11 cellular contexts compared by ENCODE assay signal in genomic region chr1:41803656-41804055, GRCh38.
A peak's percentile ranks its signal among the peaks of the same experiment; 100 is the strongest.
DNase-seq lines count a peak whose midpoint lies in the region; ATAC-seq and TF ChIP-seq lines count a peak whose summit lies in the region.
"Had no signal": no experiment of that assay in that cellular context is flagged by ENCODE, and none has a peak within 500 bp of the region (broad histone marks: within the 10 kb centered on the region; RNA-seq: fewer than 3 reads in every experiment).

No MANE protein-coding gene starts in this region.

- peak overlapping the region; percentile 61 for H3K4me3 Mint-ChIP-seq in CD8-positive, alpha-beta T cell
- H3K4me3 Mint-ChIP-seq in neural crest cell: no peak overlapping the region

- H3K79me2 ChIP-seq in hepatocyte: no peaks in the 10 kb centered on the region

- H3K36me3 Mint-ChIP-seq in CD8-positive, alpha-beta T cell: no peaks in the 10 kb centered on the region
- H3K36me3 Mint-ChIP-seq in neural crest cell (ENCODE audit: low read depth): no peaks in the 10 kb centered on the region

- ATAC-seq in CD8-positive, alpha-beta T cell: no peak
- ATAC-seq in Right ventricle myocardium inferior: no peak

- no peak for DNase-seq in CD8-positive, alpha-beta T cell
- DNase-seq in NB4 (ENCODE audit: low read depth): peak; percentile 30
- DNase-seq in breast epithelium (ENCODE audit: low spot score in 2 of 2): peak in 1 of 2 donors; percentile 30
- no peak for DNase-seq in neural crest cell (ENCODE audit: low read depth, low spot score)
- no peak for DNase-seq in H4 (ENCODE audit: low spot score)
- DNase-seq in hepatocyte (ENCODE audit: low spot score): no peak
- DNase-seq in Right ventricle myocardium inferior (ENCODE audit: missing footprints): no peak
- DNase-seq in 8988T: no peak
- DNase-seq: amniotic stem cell, GOT3, SJCRH30 had no signal

- H3K9me2 ChIP-seq in hepatocyte (replicated peaks; ENCODE audit: insufficient read depth): no peaks in the 10 kb centered on the region

- peaks cover 86% of the 10 kb centered on the region for H3K4me1 ChIP-seq in CD8-positive, alpha-beta T cell (ENCODE audit: insufficient read depth, low read length)
- H3K4me1 ChIP-seq in breast epithelium (peaks cover 0 to 9% of the 10 kb centered on the region in 2 donors), hepatocyte (ENCODE audit: insufficient read depth) (no peaks in the 10 kb centered on the region)
- H3K4me1 ChIP-seq: SJCRH30 had no signal

- TF ChIP-seq CTCF in CD8-positive, alpha-beta T cell (IDR thresholded peaks at IDR 0.05): no peak
- TF ChIP-seq CTCF in NB4 (IDR thresholded peaks at IDR 0.05; ENCODE audit: low read depth, low read length) (no peak), breast epithelium (IDR thresholded peaks at IDR 0.05) (no peak), neural crest cell (conservative IDR thresholded peaks at IDR 0.05) (no peak), hepatocyte (IDR thresholded peaks at IDR 0.05; ENCODE audit: poor library complexity) (no peak)

- CTCF ChIA-PET in CD8-positive, alpha-beta T cell (lab: Charles Lee): interaction anchor here (1.0 to 3.2 kb wide), 5 partner anchors 8 to 229 kb away, joined by 3 to 12 read pairs (median 3); no protein-coding TSS in a partner anchor

- H3K9me3 ChIP-seq in CD8-positive, alpha-beta T cell (ENCODE audit: low read length): no peaks in the 10 kb centered on the region
- H3K9me3 ChIP-seq in breast epithelium (no peaks in the 10 kb centered on the region), hepatocyte (ENCODE audit: low read depth) (no peaks in the 10 kb centered on the region)
- H3K9me3 ChIP-seq: SJCRH30 had no signal

- TF ChIP-seq POLR2A in NB4 (IDR thresholded peaks at IDR 0.05; ENCODE audit: extremely low read depth, insufficient read length) (no peak), breast epithelium (IDR thresholded peaks at IDR 0.05) (no peak)

- H4K20me1 ChIP-seq in hepatocyte (ENCODE audit: insufficient read depth, poor library complexity, severe bottlenecking): no peaks in the 10 kb centered on the region

- H3K4me1 Mint-ChIP-seq in CD8-positive, alpha-beta T cell (ENCODE audit: low read depth): peaks cover 90% of the 10 kb centered on the region
- H3K4me1 Mint-ChIP-seq in neural crest cell: no peaks in the 10 kb centered on the region

- no peak overlapping the region for H3K4me2 ChIP-seq in hepatocyte

- no peak overlapping the region for H2AFZ ChIP-seq in hepatocyte

- H3K27ac ChIP-seq in CD8-positive, alpha-beta T cell (ENCODE audit: low read depth, low read length): peak overlapping the region; percentile 26
- peak overlapping the region; percentile 75 to 87 for H3K27ac ChIP-seq in breast epithelium
- no peak overlapping the region for H3K27ac ChIP-seq in hepatocyte
- H3K27ac ChIP-seq: SJCRH30 had no signal

- no peaks in the 10 kb centered on the region for H3K27me3 ChIP-seq in CD8-positive, alpha-beta T cell (ENCODE audit: insufficient read depth, low read length)
- H3K27me3 ChIP-seq in breast epithelium (no peaks in the 10 kb centered on the region), hepatocyte (no peaks in the 10 kb centered on the region)
- H3K27me3 ChIP-seq: SJCRH30 had no signal

- peak overlapping the region; percentile 94 for H3K27ac Mint-ChIP-seq in CD8-positive, alpha-beta T cell
- H3K27ac Mint-ChIP-seq in neural crest cell (ENCODE audit: unreplicated experiment): peak overlapping the region; percentile 85

- POLR2A ChIA-PET in CD8-positive, alpha-beta T cell (lab: Charles Lee): interaction anchor here (1.2 to 1.4 kb wide), 2 partner anchors 14 to 82 kb away, joined by 4 to 6 read pairs; no protein-coding TSS in a partner anchor

- no peaks in the 10 kb centered on the region for H3K27me3 Mint-ChIP-seq in CD8-positive, alpha-beta T cell (ENCODE audit: low read depth)
- no peaks in the 10 kb centered on the region for H3K27me3 Mint-ChIP-seq in neural crest cell (ENCODE audit: low read depth)

- H3K9me3 Mint-ChIP-seq in CD8-positive, alpha-beta T cell: no peaks in the 10 kb centered on the region
- H3K9me3 Mint-ChIP-seq in neural crest cell: no peaks in the 10 kb centered on the region

- intact Hi-C loops in CD8-positive, alpha-beta T cell (cut with DNase I, micrococcal nuclease): loop anchor here (5.0 kb wide), 3 partner anchors 46 to 141 kb away; no protein-coding TSS in a partner anchor
- intact Hi-C loops in breast epithelium (cut with DNase I; ENCODE audit: low total_unique reads) (loop anchor here (5.0 kb wide), 1 partner anchor 639 kb away; no protein-coding TSS in a partner anchor), Right ventricle myocardium inferior (cut with DNase I) (no loop called here)

- peak overlapping the region; percentile 0 for H3K4me3 ChIP-seq in CD8-positive, alpha-beta T cell (ENCODE audit: low read depth, low read length)
- no peak overlapping the region for H3K4me3 ChIP-seq in NB4 (ENCODE audit: low read depth, low read length)
- no peak overlapping the region for H3K4me3 ChIP-seq in breast epithelium
- H3K4me3 ChIP-seq in hepatocyte: no peak overlapping the region
- H3K4me3 ChIP-seq: SJCRH30 had no signal

- WGBS in hepatocyte (ENCODE audit: low lambda C conversion rate, missing lambda C conversion rate): 81% methylated on average over 4 of the region's 4 CpGs

- H3K36me3 ChIP-seq in CD8-positive, alpha-beta T cell (ENCODE audit: insufficient read depth, low read length): no peaks in the 10 kb centered on the region
- H3K36me3 ChIP-seq in breast epithelium (no peaks in the 10 kb centered on the region), hepatocyte (replicated peaks; ENCODE audit: insufficient read depth, low read depth) (no peaks in the 10 kb centered on the region)
- H3K36me3 ChIP-seq: SJCRH30 had no signal
